In the genomic region with DNA sequence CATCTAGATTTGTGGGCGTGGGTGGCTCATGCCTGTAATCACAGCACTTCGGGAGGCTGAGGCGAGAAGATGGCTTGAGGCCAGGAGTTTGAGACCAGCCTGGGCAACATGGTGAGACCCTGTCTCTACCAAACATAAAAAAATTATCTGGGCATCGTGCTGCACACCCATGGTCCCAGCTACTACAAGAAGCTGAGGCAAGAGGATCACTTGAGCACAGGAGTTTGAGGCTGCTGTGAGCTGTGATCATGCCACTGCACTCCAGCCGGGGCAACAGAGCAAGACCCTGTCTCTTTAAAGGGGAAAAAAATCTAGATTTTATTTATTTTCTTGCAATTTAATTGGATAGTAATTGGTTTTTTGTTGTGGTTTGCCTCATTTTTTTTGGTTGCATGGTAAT, we compare ENCODE assay signal across 25 cellular contexts. TPM values are rescaled to one million over a fixed set of nuclear protein-coding genes. Genes with fewer than 3 reads are reported as not detected.
DNase-seq lines count a peak whose midpoint lies in the region; ATAC-seq, FAIRE-seq and TF ChIP-seq lines count a peak whose summit lies in the region.
"Had no signal": no experiment of that assay in that cellular context is flagged by ENCODE, and none has a peak within 500 bp of the region (broad histone marks: within the 10 kb centered on the region; RNA-seq: fewer than 3 reads in every experiment).

No MANE protein-coding gene starts in this region.

- H3K36me3 ChIP-seq in HepG2 (replicated peaks in 1 of 2; ENCODE audit: control insufficient read depth in 1 of 2, insufficient read depth in 2 of 2, low read length in 2 of 2) (peaks cover 0 to 4% of the 10 kb centered on the region in 2 experiments; a peak in 2 of 5 replicates), right lobe of liver (peaks cover 0 to 10% (median 2%) of the 10 kb centered on the region in 4 donors), thyroid gland (no peaks in the 10 kb centered on the region)
- H3K36me3 ChIP-seq: BE2C had no signal

- no peak overlapping the region for H3K4me2 ChIP-seq in HepG2 (ENCODE audit: low read depth, low read length)
- H3K4me2 ChIP-seq: A549; BLaER1 treated with 17β-estradiol and CSF1 and Interleukin-3, amounts not matched to agents 10 nM and 100 nM had no signal

- H3K79me2 ChIP-seq in HepG2 (ENCODE audit: insufficient read depth, low read length), result no peaks in the 10 kb centered on the region

- TF ChIP-seq RAD21 in HepG2 (CRISPR knock-in tag; IDR thresholded peaks at IDR 0.05), result no peak

- H3K27ac ChIP-seq in HepG2 (ENCODE audit: extremely low read length, insufficient read depth, low read length), result no peak overlapping the region
- no peak overlapping the region for H3K27ac ChIP-seq in right lobe of liver
- H3K27ac ChIP-seq in thyroid gland, result peak overlapping the region; percentile 85 to 97 (median 91)
- H3K27ac ChIP-seq: A549; BLaER1 treated with 17β-estradiol and CSF1 and Interleukin-3, amounts not matched to agents 10 nM and 100 nM had no signal

- no TSS peak for BruUV-seq in HepG2 (replicated peaks; lab: Mats Ljungman, UMichigan)

- H3K4me3 Mint-ChIP-seq in WTC11, result no peak overlapping the region
- no peak overlapping the region for H3K4me3 Mint-ChIP-seq in central memory CD8-positive, alpha-beta T cell
- H3K4me3 Mint-ChIP-seq: CD14-positive monocyte; CD4-positive, alpha-beta T cell had no signal

- no peak overlapping the region for H3K4me3 ChIP-seq in HepG2 (replicated peaks in 1 of 3; ENCODE audit: insufficient read depth in 1 of 3, low read depth in 2 of 3, low read length in 3 of 3)
- H3K4me3 ChIP-seq in right lobe of liver, result no peak overlapping the region
- H3K4me3 ChIP-seq in thyroid gland (replicated peaks in 1 of 3), result no peak overlapping the region
- H3K4me3 ChIP-seq: A549; BLaER1 treated with 17β-estradiol and CSF1 and Interleukin-3, amounts not matched to agents 10 nM and 100 nM; HAP-1 had no signal

- TF ChIP-seq EP300 in HepG2 (IDR thresholded peaks at IDR 0.05; ENCODE audit: low read depth in 2 of 2, low read length in 2 of 2) (no peak), HepG2 (CRISPR knock-in tag; IDR thresholded peaks at IDR 0.05; ENCODE audit: borderline replicate concordance) (no peak)

- H3K36me3 Mint-ChIP-seq in WTC11, result peaks cover 2% of the 10 kb centered on the region; the same call in 1 of the 2 replicates
- H3K36me3 Mint-ChIP-seq in central memory CD8-positive, alpha-beta T cell (ENCODE audit: insufficient read depth), result no peaks in the 10 kb centered on the region

- 93% methylated on average over 5 of the region's 5 CpGs for WGBS in HepG2 (ENCODE audit: low lambda C conversion rate)
- 74% methylated on average over 4 of the region's 5 CpGs for WGBS in right lobe of liver (ENCODE audit: insufficient coverage, low coverage, low lambda C conversion rate, missing lambda C conversion rate)
- 65 to 73% methylated on average over 5 of the region's 5 CpGs for WGBS in thyroid gland, 2 donors

- no peaks in the 10 kb centered on the region for H4K20me1 ChIP-seq in HepG2 (ENCODE audit: insufficient read depth, low read length)
- H4K20me1 ChIP-seq: BLaER1 treated with 17β-estradiol and CSF1 and Interleukin-3, amounts not matched to agents 10 nM and 100 nM had no signal

- H3K27me3 ChIP-seq in HepG2 (ENCODE audit: control insufficient read depth in 1 of 2, insufficient read depth in 2 of 2, low read length in 2 of 2) (no peaks in the 10 kb centered on the region), right lobe of liver (no peaks in the 10 kb centered on the region), thyroid gland (no peaks in the 10 kb centered on the region)
- H3K27me3 ChIP-seq: BE2C; BLaER1 treated with 17β-estradiol and CSF1 and Interleukin-3, amounts not matched to agents 10 nM and 100 nM had no signal

- H3K9me3 Mint-ChIP-seq in WTC11, result no peaks in the 10 kb centered on the region
- H3K9me3 Mint-ChIP-seq in central memory CD8-positive, alpha-beta T cell, result no peaks in the 10 kb centered on the region
- H3K9me3 Mint-ChIP-seq: CD4-positive, alpha-beta T cell; CD8-positive, alpha-beta memory T cell had no signal

- H3K9me3 ChIP-seq in HepG2 (ENCODE audit: low read length), result no peaks in the 10 kb centered on the region
- no peaks in the 10 kb centered on the region for H3K9me3 ChIP-seq in right lobe of liver
- H3K9me3 ChIP-seq in thyroid gland, result no peaks in the 10 kb centered on the region
- H3K9me3 ChIP-seq: A549; BE2C; BLaER1 treated with 17β-estradiol and CSF1 and Interleukin-3, amounts not matched to agents 10 nM and 100 nM; HAP-1 had no signal

- POLR2A ChIA-PET in HepG2 (lab: Yijun Ruan, JAX), result no interaction called here
- POLR2A ChIA-PET in WTC11 (lab: Charles Lee), result no interaction called here

- CTCF ChIA-PET in HepG2 (lab: Yijun Ruan, JAX; ENCODE audit: low intra/inter-chr PET ratio, low total read pairs) (no interaction called here), WTC11 (lab: Charles Lee) (no interaction called here)

- H3K4me1 Mint-ChIP-seq in WTC11, result peaks cover 4% of the 10 kb centered on the region
- peaks cover 6% of the 10 kb centered on the region for H3K4me1 Mint-ChIP-seq in central memory CD8-positive, alpha-beta T cell

- no peak for FAIRE-seq in HepG2 (lab: Jason Lieb, UNC)
- FAIRE-seq: A549, D721Med, H54 had no signal

- H3K27me3 Mint-ChIP-seq in WTC11 (ENCODE audit: low read depth), result no peaks in the 10 kb centered on the region
- H3K27me3 Mint-ChIP-seq in central memory CD8-positive, alpha-beta T cell, result no peaks in the 10 kb centered on the region
- H3K27me3 Mint-ChIP-seq: CD4-positive, alpha-beta T cell; CD8-positive, alpha-beta memory T cell had no signal

- peaks cover 17% of the 10 kb centered on the region for H3K4me1 ChIP-seq in HepG2 (ENCODE audit: insufficient read depth, low read length)
- H3K4me1 ChIP-seq in right lobe of liver, result peaks cover 0 to 31% (median 11%) of the 10 kb centered on the region in 4 donors
- peaks cover 46 to 48% of the 10 kb centered on the region in 2 donors for H3K4me1 ChIP-seq in thyroid gland
- H3K4me1 ChIP-seq: BE2C had no signal

- H2AFZ ChIP-seq in HepG2 (ENCODE audit: low read length), result no peak overlapping the region

- intact Hi-C loops in HepG2 (cut with micrococcal nuclease; ENCODE audit: unreplicated experiment), result no loop called here
- intact Hi-C loops in right lobe of liver (cut with DNase I), result no loop called here
- intact Hi-C loops in thyroid gland (cut with DNase I), result no loop called here
- intact Hi-C loops in posterior vena cava (cut with DNase I), result no loop called here

- in situ Hi-C loops in HepG2 (cut with HindIII; ENCODE audit: extremely low pct_ligation_motif_present, low pct_unique_long_range_greater_than_20kb), result no loop called here

- TF ChIP-seq POLR2A in HepG2 (IDR thresholded peaks at IDR 0.05; ENCODE audit: insufficient read depth in 1 of 2, low read depth in 2 of 2, low read length in 2 of 2), result no peak
- TF ChIP-seq POLR2A in right lobe of liver (IDR thresholded peaks at IDR 0.05), result no peak
- TF ChIP-seq POLR2A in thyroid gland (IDR thresholded peaks at IDR 0.05), result no peak

- ATAC-seq in HepG2 (no peak), right lobe of liver (no peak), WTC11 (no peak)
- ATAC-seq in central memory CD8-positive, alpha-beta T cell (replicated peaks; ENCODE audit: extremely low read depth, poor library complexity, severe bottlenecking), result no peak
- ATAC-seq: A549 had no signal

- no peak overlapping the region for H3K27ac Mint-ChIP-seq in WTC11
- H3K27ac Mint-ChIP-seq in central memory CD8-positive, alpha-beta T cell (ENCODE audit: low read depth), result peak overlapping the region; percentile 77
- H3K27ac Mint-ChIP-seq: CD4-positive, alpha-beta T cell had no signal

- TF ChIP-seq CTCF in HepG2 (CRISPR knock-in tag; IDR thresholded peaks at IDR 0.05) (no peak), right lobe of liver (IDR thresholded peaks at IDR 0.05) (no peak), WTC11 (IDR thresholded peaks at IDR 0.05) (no peak), thyroid gland (IDR thresholded peaks at IDR 0.05) (no peak)

- H3K9ac ChIP-seq in HepG2 (ENCODE audit: insufficient read depth, low read depth, low read length), result no peak overlapping the region
- H3K9ac ChIP-seq: BLaER1 treated with 17β-estradiol and CSF1 and Interleukin-3, amounts not matched to agents 10 nM and 100 nM had no signal

- DNase-seq in HepG2 (ENCODE audit: low spot score) (no peak), right lobe of liver (no peak), WTC11 (ENCODE audit: low spot score) (no peak), thyroid gland (peak; percentile 35 to 43), posterior vena cava (ENCODE audit: low spot score) (no peak)
- DNase-seq in central memory CD8-positive, alpha-beta T cell (ENCODE audit: low spot score in 2 of 2), result no peak
- no peak for DNase-seq in stimulated activated naive CD4-positive, alpha-beta T cell (lab: John Stamatoyannopoulos, UW)
- no peak for DNase-seq in NK-92 treated with Interleukin-12 subunit alpha and Interleukin-12 subunit beta, amount 100 ng/mL, for 24 hours (lab: John Stamatoyannopoulos, UW)
- DNase-seq: 8988T; ACHN; AML-193; BE2C; CD4-positive, alpha-beta T cell; DMS 273 treated with DMSO at 0.1 percent for 48 hours; DMS79; EL; GDM1; GOT3 had no signal

RNA-seq across cellular contexts. Expression of gene DEK, which starts 53.6 kb away (rescaled TPM):
- 276 and 337 TPM in 2 replicates for total RNA-seq in HepG2 (2016; rRNA removed; fragmentation: Illumina TruSeq; extraction: Trizol)
- total RNA-seq in HepG2 (2016; cell fraction: cytosol; rRNA removed; fragmentation: Illumina TruSeq; extraction: Trizol; ENCODE audit: low read depth), result 68.9 and 76.9 TPM in 2 replicates
- total RNA-seq in HepG2 (2016; cell fraction: insoluble cytoplasmic fraction; rRNA removed; fragmentation: Illumina TruSeq; extraction: Trizol), result 276 and 351 TPM in 2 replicates
- 124 and 136 TPM in 2 replicates for total RNA-seq in HepG2 (2016; cell fraction: membrane; rRNA removed; fragmentation: Illumina TruSeq; extraction: Trizol)
- total RNA-seq in HepG2 (2016; cell fraction: nucleus; rRNA removed; fragmentation: Illumina TruSeq; extraction: Trizol), result 126 and 142 TPM in 2 replicates
- 31.1 and 53.2 TPM in 2 replicates for polyA plus RNA-seq in HepG2 (2011; rRNA removed)
- 20.2 and 27.2 TPM in 2 replicates for polyA plus RNA-seq in HepG2 (2011; cell fraction: cytosol; rRNA removed)
- 13.2 and 13.8 TPM in 2 replicates for polyA plus RNA-seq in HepG2 (2011; cell fraction: nucleus; rRNA removed)
- polyA plus RNA-seq in HepG2 (2012), result 72.9 and 102 TPM in 2 replicates
- 25.0 and 25.1 TPM in 2 replicates for polyA plus RNA-seq in HepG2 (2016; cell fraction: cytosol; fragmentation: Illumina TruSeq; extraction: Trizol; ENCODE audit: low read depth)
- 324 and 341 TPM in 2 replicates for polyA plus RNA-seq in HepG2 (2016; cell fraction: insoluble cytoplasmic fraction; fragmentation: Illumina TruSeq; extraction: Trizol; ENCODE audit: low read depth)
- 76.9 and 85.9 TPM in 2 replicates for polyA plus RNA-seq in HepG2 (2016; cell fraction: membrane; fragmentation: Illumina TruSeq; extraction: Trizol; ENCODE audit: low read depth)
- 161 and 166 TPM in 2 replicates for polyA plus RNA-seq in HepG2 (2016; cell fraction: nucleus; fragmentation: Illumina TruSeq; extraction: Trizol; ENCODE audit: insufficient read depth, low read depth)
- polyA minus RNA-seq in HepG2 (2011; rRNA and poly(A)+ RNA removed; ENCODE audit: low replicate concordance), result 11.9 and 13.7 TPM in 2 replicates
- polyA minus RNA-seq in HepG2 (2011; cell fraction: cytosol; rRNA and poly(A)+ RNA removed), result 47.9 and 59.4 TPM in 2 replicates
- 43.8 and 51.2 TPM in 2 replicates for polyA minus RNA-seq in HepG2 (2011; cell fraction: nucleus; rRNA and poly(A)+ RNA removed)
- total RNA-seq in right lobe of liver, result 10 to 100 TPM; 17.8 to 49.2 (median 27.1) TPM
- total RNA-seq in WTC11 (2021), result 180 to 204 TPM (median 194 TPM) in 3 replicates
- 100 to 1,000 TPM; 165 to 211 (median 207) TPM for total RNA-seq in thyroid gland
- 10 to 100 TPM; 54.6 to 79.3 TPM for total RNA-seq in posterior vena cava

RNA-seq across cellular contexts. Expression of gene KDM1B, which starts 55.5 kb away (rescaled TPM):
- total RNA-seq in HepG2 (2016; rRNA removed; fragmentation: Illumina TruSeq; extraction: Trizol) (13.2 and 22.1 TPM in 2 replicates), right lobe of liver (10 to 100 TPM in 2 of 6 experiments, 1 to 10 TPM in 4; 5.0 to 12.1 (median 9.3) TPM), WTC11 (2021) (6.7 to 8.7 TPM (median 8.0 TPM) in 3 replicates), thyroid gland (10 to 100 TPM; 46.2 to 89.5 (median 70.8) TPM), posterior vena cava (10 to 100 TPM; 15.1 to 15.8 TPM)
- total RNA-seq in HepG2 (2016; cell fraction: cytosol; rRNA removed; fragmentation: Illumina TruSeq; extraction: Trizol; ENCODE audit: low read depth), result 5.9 and 7.8 TPM in 2 replicates
- total RNA-seq in HepG2 (2016; cell fraction: insoluble cytoplasmic fraction; rRNA removed; fragmentation: Illumina TruSeq; extraction: Trizol), result 13.0 and 19.5 TPM in 2 replicates
- 9.4 and 9.5 TPM in 2 replicates for total RNA-seq in HepG2 (2016; cell fraction: membrane; rRNA removed; fragmentation: Illumina TruSeq; extraction: Trizol)
- 11.7 and 12.5 TPM in 2 replicates for total RNA-seq in HepG2 (2016; cell fraction: nucleus; rRNA removed; fragmentation: Illumina TruSeq; extraction: Trizol)
- polyA plus RNA-seq in HepG2 (2011; rRNA removed), result 9.2 and 9.8 TPM in 2 replicates
- 6.8 and 7.3 TPM in 2 replicates for polyA plus RNA-seq in HepG2 (2011; cell fraction: cytosol; rRNA removed)
- polyA plus RNA-seq in HepG2 (2011; cell fraction: nucleus; rRNA removed), result 7.2 and 8.6 TPM in 2 replicates
- 8.3 and 8.4 TPM in 2 replicates for polyA plus RNA-seq in HepG2 (2012)
- polyA plus RNA-seq in HepG2 (2016; cell fraction: cytosol; fragmentation: Illumina TruSeq; extraction: Trizol; ENCODE audit: low read depth), result 1.1 and 1.2 TPM in 2 replicates
- polyA plus RNA-seq in HepG2 (2016; cell fraction: insoluble cytoplasmic fraction; fragmentation: Illumina TruSeq; extraction: Trizol; ENCODE audit: low read depth), result 21.7 and 21.8 TPM in 2 replicates
- 4.8 and 5.0 TPM in 2 replicates for polyA plus RNA-seq in HepG2 (2016; cell fraction: membrane; fragmentation: Illumina TruSeq; extraction: Trizol; ENCODE audit: low read depth)
- polyA plus RNA-seq in HepG2 (2016; cell fraction: nucleus; fragmentation: Illumina TruSeq; extraction: Trizol; ENCODE audit: insufficient read depth, low read depth), result 16.9 and 18.0 TPM in 2 replicates
- 12.9 and 19.5 TPM in 2 replicates for polyA minus RNA-seq in HepG2 (2011; rRNA and poly(A)+ RNA removed; ENCODE audit: low replicate concordance)
- 10.6 and 12.8 TPM in 2 replicates for polyA minus RNA-seq in HepG2 (2011; cell fraction: cytosol; rRNA and poly(A)+ RNA removed)
- 7.3 and 9.9 TPM in 2 replicates for polyA minus RNA-seq in HepG2 (2011; cell fraction: nucleus; rRNA and poly(A)+ RNA removed)

RNA-seq across cellular contexts. Expression of gene TPMT, which starts 55.8 kb away (rescaled TPM):
- total RNA-seq in HepG2 (2016; rRNA removed; fragmentation: Illumina TruSeq; extraction: Trizol) (22.8 and 33.3 TPM in 2 replicates), right lobe of liver (10 to 100 TPM; 26.5 to 31.8 (median 27.7) TPM), WTC11 (2021) (12.7 to 14.4 TPM (median 13.5 TPM) in 3 replicates), thyroid gland (100 to 1,000 TPM in 3 of 4 donors, 10 to 100 TPM in 1; 76.7 to 142 (median 113) TPM), posterior vena cava (10 to 100 TPM in 1 of 2 donors, 1 to 10 TPM in 1; 10.0 to 11.8 TPM)
- 6.9 and 7.2 TPM in 2 replicates for total RNA-seq in HepG2 (2016; cell fraction: cytosol; rRNA removed; fragmentation: Illumina TruSeq; extraction: Trizol; ENCODE audit: low read depth)
- total RNA-seq in HepG2 (2016; cell fraction: insoluble cytoplasmic fraction; rRNA removed; fragmentation: Illumina TruSeq; extraction: Trizol), result 22.5 and 34.3 TPM in 2 replicates
- 16.6 and 17.8 TPM in 2 replicates for total RNA-seq in HepG2 (2016; cell fraction: membrane; rRNA removed; fragmentation: Illumina TruSeq; extraction: Trizol)
- 8.8 and 9.6 TPM in 2 replicates for total RNA-seq in HepG2 (2016; cell fraction: nucleus; rRNA removed; fragmentation: Illumina TruSeq; extraction: Trizol)
- 9.5 and 11.1 TPM in 2 replicates for polyA plus RNA-seq in HepG2 (2011; rRNA removed)
- polyA plus RNA-seq in HepG2 (2011; cell fraction: cytosol; rRNA removed), result 6.1 and 8.9 TPM in 2 replicates
- 1.9 and 2.4 TPM in 2 replicates for polyA plus RNA-seq in HepG2 (2011; cell fraction: nucleus; rRNA removed)
- polyA plus RNA-seq in HepG2 (2012), result 9.8 and 12.6 TPM in 2 replicates
- 9.7 and 11.0 TPM in 2 replicates for polyA plus RNA-seq in HepG2 (2016; cell fraction: cytosol; fragmentation: Illumina TruSeq; extraction: Trizol; ENCODE audit: low read depth)
- polyA plus RNA-seq in HepG2 (2016; cell fraction: insoluble cytoplasmic fraction; fragmentation: Illumina TruSeq; extraction: Trizol; ENCODE audit: low read depth), result 43.3 and 51.0 TPM in 2 replicates
- 18.1 and 18.9 TPM in 2 replicates for polyA plus RNA-seq in HepG2 (2016; cell fraction: membrane; fragmentation: Illumina TruSeq; extraction: Trizol; ENCODE audit: low read depth)
- 17.2 and 20.4 TPM in 2 replicates for polyA plus RNA-seq in HepG2 (2016; cell fraction: nucleus; fragmentation: Illumina TruSeq; extraction: Trizol; ENCODE audit: insufficient read depth, low read depth)
- polyA minus RNA-seq in HepG2 (2011; rRNA and poly(A)+ RNA removed; ENCODE audit: low replicate concordance), result 2.2 and 4.7 TPM in 2 replicates
- polyA minus RNA-seq in HepG2 (2011; cell fraction: cytosol; rRNA and poly(A)+ RNA removed), result 4.4 TPM in 2 replicates
- polyA minus RNA-seq in HepG2 (2011; cell fraction: nucleus; rRNA and poly(A)+ RNA removed), result 3.2 and 4.7 TPM in 2 replicates

Comparison
In these comparisons a context has a peak if more than half of its experiments do, and no peak if none do; other contexts are left out.
1. DNase-seq: peak in thyroid gland (2 of 2); none in HepG2 (single experiment), right lobe of liver (0 of 3), WTC11 (single experiment), central memory CD8-positive, alpha-beta T cell (0 of 2), stimulated activated naive CD4-positive, alpha-beta T cell (0 of 6), NK-92 treated with Interleukin-12 subunit alpha and Interleukin-12 subunit beta, amount 100 ng/mL, for 24 hours (single experiment) and posterior vena cava (single experiment).
2. H3K27ac ChIP-seq: peak in thyroid gland (3 of 3); none in HepG2 (single experiment) and right lobe of liver (0 of 3).
3. Of the 50 proteins assayed by ChIP-seq in both HepG2 and WTC11: peak only in HepG2: none; only in WTC11: none; in both: ZNF121; in neither: 49.